Comparison of ENCODE assay signal across 12 cellular contexts in the genomic region with DNA sequence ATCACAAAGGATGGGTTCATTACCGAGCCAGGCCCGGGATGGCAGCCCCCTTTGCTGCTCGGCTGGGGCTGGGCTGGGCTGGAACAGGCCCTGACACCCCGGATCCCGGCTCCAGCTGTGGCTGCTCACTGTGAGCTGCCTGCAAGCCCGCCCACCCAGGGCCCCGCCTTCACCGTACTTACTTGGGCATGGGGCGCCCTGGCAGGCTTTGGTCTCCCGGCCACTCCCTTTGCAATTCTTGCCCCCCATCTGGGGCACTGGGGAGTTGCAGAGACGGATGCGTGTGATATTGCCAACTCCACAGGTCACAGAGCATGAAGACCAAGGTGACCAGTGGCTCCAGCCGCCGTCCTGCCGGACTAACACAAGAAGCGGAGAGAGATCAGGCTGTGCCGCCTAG. TPM values are rescaled to one million over a fixed set of nuclear protein-coding genes. Genes with fewer than 3 reads are reported as not detected.
DNase-seq lines count a peak whose midpoint lies in the region; ATAC-seq lines count a peak whose summit lies in the region.
"Had no signal": no experiment of that assay in that cellular context is flagged by ENCODE, and none has a peak within 500 bp of the region (broad histone marks: within the 10 kb centered on the region; RNA-seq: fewer than 3 reads in every experiment).

No MANE protein-coding gene starts in this region.

- ATAC-seq in HG03108 (IDR thresholded peaks at IDR 0.05; ENCODE audit: unreplicated experiment), result no peak
- ATAC-seq: CD8-positive, alpha-beta T cell; HCT116 had no signal

- peak; percentile 54 for DNase-seq in DMS53 (lab: John Stamatoyannopoulos, UW)
- DNase-seq in DMS53 treated with DMSO at 0.1 percent for 48 hours (lab: John Stamatoyannopoulos, UW; ENCODE audit: unreplicated experiment), result no peak
- DNase-seq in iPS-NIHi11 (ENCODE audit: low spot score), result peak; percentile 11
- peak; percentile 79 for DNase-seq in posterior vena cava (ENCODE audit: low spot score)
- no peak for DNase-seq in NCI-H748 (lab: John Stamatoyannopoulos, UW; ENCODE audit: unreplicated experiment)
- no peak for DNase-seq in NK-92 (lab: John Stamatoyannopoulos, UW; ENCODE audit: unreplicated experiment)
- DNase-seq: CD8-positive, alpha-beta T cell; COR-L47; DMS153; GF-D8 had no signal

- intact Hi-C loops in posterior vena cava (cut with DNase I), result no loop called here

RNA-seq across cellular contexts. Expression of gene THBS2, which starts 16.7 kb away (rescaled TPM):
- total RNA-seq in posterior vena cava, result 100 to 1,000 TPM; 358 to 373 TPM
- total RNA-seq: CD8-positive, alpha-beta T cell had no signal

Comparison
In these comparisons a context has a peak if more than half of its experiments do, and no peak if none do; other contexts are left out.
1. DNase-seq: peak in DMS53 (single experiment), iPS-NIHi11 (single experiment) and posterior vena cava (single experiment); none in DMS53 treated with DMSO at 0.1 percent for 48 hours (single experiment), NCI-H748 (single experiment) and NK-92 (single experiment).